In genomic region chr4:89509708-89510269, GRCh38 we compare ENCODE assay signal across 8 cellular contexts.
DNase-seq lines count a peak whose midpoint lies in the region; ATAC-seq, FAIRE-seq and TF ChIP-seq lines count a peak whose summit lies in the region.

No MANE protein-coding gene starts in this region.

- TF ChIP-seq POLR2A in prostate gland (IDR thresholded peaks at IDR 0.05), result no peak
- no peak for TF ChIP-seq POLR2A in HepG2 (IDR thresholded peaks at IDR 0.05; ENCODE audit: insufficient read depth in 1 of 2, low read depth in 2 of 2, low read length in 2 of 2)

- peaks cover 9% of the 10 kb centered on the region for H3K27me3 Mint-ChIP-seq in activated naive CD8-positive, alpha-beta T cell treated with anti-CD3 and anti-CD28 coated beads, Interleukin-2, amount 50 U/mL, for 24 hours

- peaks cover 2% of the 10 kb centered on the region for H3K36me3 Mint-ChIP-seq in activated naive CD8-positive, alpha-beta T cell treated with anti-CD3 and anti-CD28 coated beads, Interleukin-2, amount 50 U/mL, for 24 hours (ENCODE audit: low read depth)

- H3K27ac Mint-ChIP-seq in activated naive CD8-positive, alpha-beta T cell treated with anti-CD3 and anti-CD28 coated beads, Interleukin-2, amount 50 U/mL, for 24 hours, result no peak overlapping the region

- no peak overlapping the region for H3K27ac ChIP-seq in prostate gland
- no peak overlapping the region for H3K27ac ChIP-seq in HepG2 (ENCODE audit: extremely low read length, insufficient read depth, low read length)

- H3K9me3 ChIP-seq in prostate gland (no peaks in the 10 kb centered on the region), HepG2 (ENCODE audit: low read length) (no peaks in the 10 kb centered on the region)

- TF ChIP-seq EP300 in HepG2 (IDR thresholded peaks at IDR 0.05; ENCODE audit: low read depth in 2 of 2, low read length in 2 of 2), result no peak
- TF ChIP-seq EP300 in HepG2 (CRISPR knock-in tag; IDR thresholded peaks at IDR 0.05; ENCODE audit: borderline replicate concordance), result no peak

- H4K20me1 ChIP-seq in HepG2 (ENCODE audit: insufficient read depth, low read length), result no peaks in the 10 kb centered on the region

- in situ Hi-C loops in HepG2 (cut with HindIII; ENCODE audit: extremely low pct_ligation_motif_present, low pct_unique_long_range_greater_than_20kb), result no loop called here

- WGBS in prostate gland, result 77% methylated on average over 4 of the region's 4 CpGs
- WGBS in HepG2 (ENCODE audit: low lambda C conversion rate), result 13% methylated on average over 4 of the region's 4 CpGs

- H3K36me3 ChIP-seq in BJ (ENCODE audit: control insufficient read depth, insufficient read depth, low read length) (no peaks in the 10 kb centered on the region), prostate gland (no peaks in the 10 kb centered on the region), HepG2 (replicated peaks in 1 of 2; ENCODE audit: control insufficient read depth in 1 of 2, insufficient read depth in 2 of 2, low read length in 2 of 2) (no peaks in the 10 kb centered on the region)

- H3K4me1 ChIP-seq in prostate gland (replicated peaks), result no peaks in the 10 kb centered on the region
- H3K4me1 ChIP-seq in HepG2 (ENCODE audit: insufficient read depth, low read length), result no peaks in the 10 kb centered on the region

- peak; percentile 99 for ATAC-seq in GM19035 (IDR thresholded peaks at IDR 0.05; ENCODE audit: unreplicated experiment)
- ATAC-seq in HG03064 (IDR thresholded peaks at IDR 0.05; ENCODE audit: low read depth, unreplicated experiment), result peak; percentile 98
- ATAC-seq in activated naive CD8-positive, alpha-beta T cell treated with anti-CD3 and anti-CD28 coated beads, Interleukin-2, amount 50 U/mL, for 24 hours, result peak; percentile 96
- ATAC-seq in HepG2, result no peak

- CTCF ChIA-PET in BJ (lab: Yijun Ruan, JAX), result interaction anchor here (0.8 to 0.9 kb wide), 2 partner anchors 16 to 22 kb away, joined by 3 read pairs; no protein-coding TSS in a partner anchor
- CTCF ChIA-PET in HepG2 (lab: Yijun Ruan, JAX; ENCODE audit: low intra/inter-chr PET ratio, low total read pairs), result no interaction called here

- H3K27me3 ChIP-seq in BJ (ENCODE audit: control insufficient read depth, insufficient read depth, low read length) (no peaks in the 10 kb centered on the region), prostate gland (replicated peaks; ENCODE audit: insufficient read depth) (no peaks in the 10 kb centered on the region), HepG2 (ENCODE audit: control insufficient read depth in 1 of 2, insufficient read depth in 2 of 2, low read length in 2 of 2) (no peaks in the 10 kb centered on the region)

- H3K4me3 ChIP-seq in BJ (ENCODE audit: low read depth, low read length) (no peak overlapping the region), prostate gland (no peak overlapping the region), HepG2 (replicated peaks in 1 of 3; ENCODE audit: insufficient read depth in 1 of 3, low read depth in 2 of 3, low read length in 3 of 3) (no peak overlapping the region)

- H3K4me1 Mint-ChIP-seq in activated naive CD8-positive, alpha-beta T cell treated with anti-CD3 and anti-CD28 coated beads, Interleukin-2, amount 50 U/mL, for 24 hours, result peaks cover 13% of the 10 kb centered on the region

- no peak overlapping the region for H2AFZ ChIP-seq in HepG2 (ENCODE audit: low read length)

- no peak for FAIRE-seq in HepG2 (lab: Jason Lieb, UNC)

- BruUV-seq in HepG2 (replicated peaks; lab: Mats Ljungman, UMichigan), result no TSS peak

- no peak for TF ChIP-seq CTCF in BJ (IDR thresholded peaks at IDR 0.05; ENCODE audit: insufficient read depth, low read depth, low read length)
- TF ChIP-seq CTCF in prostate gland (IDR thresholded peaks at IDR 0.05), result no peak
- TF ChIP-seq CTCF in HepG2 (CRISPR knock-in tag; IDR thresholded peaks at IDR 0.05), result no peak

- intact Hi-C loops in prostate gland (cut with DNase I), result no loop called here
- intact Hi-C loops in head of caudate nucleus (cut with DNase I), result no loop called here
- intact Hi-C loops in HepG2 (cut with micrococcal nuclease; ENCODE audit: unreplicated experiment), result no loop called here

- TF ChIP-seq RAD21 in HepG2 (CRISPR knock-in tag; IDR thresholded peaks at IDR 0.05), result no peak

- H3K4me2 ChIP-seq in HepG2 (ENCODE audit: low read depth, low read length), result no peak overlapping the region

- no peaks in the 10 kb centered on the region for H3K79me2 ChIP-seq in HepG2 (ENCODE audit: insufficient read depth, low read length)

- H3K9me3 Mint-ChIP-seq in activated naive CD8-positive, alpha-beta T cell treated with anti-CD3 and anti-CD28 coated beads, Interleukin-2, amount 50 U/mL, for 24 hours, result peaks cover 4% of the 10 kb centered on the region

- H3K4me3 Mint-ChIP-seq in activated naive CD8-positive, alpha-beta T cell treated with anti-CD3 and anti-CD28 coated beads, Interleukin-2, amount 50 U/mL, for 24 hours, result no peak overlapping the region

- POLR2A ChIA-PET in BJ (lab: Charles Lee), result no interaction called here
- POLR2A ChIA-PET in HepG2 (lab: Yijun Ruan, JAX), result no interaction called here

- no peak overlapping the region for H3K9ac ChIP-seq in HepG2 (ENCODE audit: insufficient read depth, low read depth, low read length)

- peak; percentile 74 for DNase-seq in BJ (ENCODE audit: low read depth)
- peak; percentile 4 for DNase-seq in activated naive CD8-positive, alpha-beta T cell treated with anti-CD3 and anti-CD28 coated beads, Interleukin-2, amount 50 U/mL, for 24 hours
- no peak for DNase-seq in ecto neural progenitor cell (ENCODE audit: low spot score)
- no peak for DNase-seq in prostate gland (ENCODE audit: low spot score)
- DNase-seq in head of caudate nucleus, result no peak
- no peak for DNase-seq in HepG2 (ENCODE audit: low spot score)

TF ChIP-seq in HepG2, 621 proteins besides CTCF, POLR2A, EP300 and RAD21:
- TF ChIP-seq NAIF1 (CRISPR knock-in tag; IDR thresholded peaks at IDR 0.05; ENCODE audit: borderline replicate concordance) (no peak), ZSCAN9 (CRISPR knock-in tag; IDR thresholded peaks at IDR 0.05; ENCODE audit: borderline replicate concordance) (no peak), KMT2B (CRISPR knock-in tag; IDR thresholded peaks at IDR 0.05) (no peak), RFX1 (IDR thresholded peaks at IDR 0.05) (no peak), NCOA1 (CRISPR knock-in tag; IDR thresholded peaks at IDR 0.05) (no peak), ISX (CRISPR knock-in tag; conservative IDR thresholded peaks at IDR 0.05) (no peak)
- TF ChIP-seq, protein P1, sequence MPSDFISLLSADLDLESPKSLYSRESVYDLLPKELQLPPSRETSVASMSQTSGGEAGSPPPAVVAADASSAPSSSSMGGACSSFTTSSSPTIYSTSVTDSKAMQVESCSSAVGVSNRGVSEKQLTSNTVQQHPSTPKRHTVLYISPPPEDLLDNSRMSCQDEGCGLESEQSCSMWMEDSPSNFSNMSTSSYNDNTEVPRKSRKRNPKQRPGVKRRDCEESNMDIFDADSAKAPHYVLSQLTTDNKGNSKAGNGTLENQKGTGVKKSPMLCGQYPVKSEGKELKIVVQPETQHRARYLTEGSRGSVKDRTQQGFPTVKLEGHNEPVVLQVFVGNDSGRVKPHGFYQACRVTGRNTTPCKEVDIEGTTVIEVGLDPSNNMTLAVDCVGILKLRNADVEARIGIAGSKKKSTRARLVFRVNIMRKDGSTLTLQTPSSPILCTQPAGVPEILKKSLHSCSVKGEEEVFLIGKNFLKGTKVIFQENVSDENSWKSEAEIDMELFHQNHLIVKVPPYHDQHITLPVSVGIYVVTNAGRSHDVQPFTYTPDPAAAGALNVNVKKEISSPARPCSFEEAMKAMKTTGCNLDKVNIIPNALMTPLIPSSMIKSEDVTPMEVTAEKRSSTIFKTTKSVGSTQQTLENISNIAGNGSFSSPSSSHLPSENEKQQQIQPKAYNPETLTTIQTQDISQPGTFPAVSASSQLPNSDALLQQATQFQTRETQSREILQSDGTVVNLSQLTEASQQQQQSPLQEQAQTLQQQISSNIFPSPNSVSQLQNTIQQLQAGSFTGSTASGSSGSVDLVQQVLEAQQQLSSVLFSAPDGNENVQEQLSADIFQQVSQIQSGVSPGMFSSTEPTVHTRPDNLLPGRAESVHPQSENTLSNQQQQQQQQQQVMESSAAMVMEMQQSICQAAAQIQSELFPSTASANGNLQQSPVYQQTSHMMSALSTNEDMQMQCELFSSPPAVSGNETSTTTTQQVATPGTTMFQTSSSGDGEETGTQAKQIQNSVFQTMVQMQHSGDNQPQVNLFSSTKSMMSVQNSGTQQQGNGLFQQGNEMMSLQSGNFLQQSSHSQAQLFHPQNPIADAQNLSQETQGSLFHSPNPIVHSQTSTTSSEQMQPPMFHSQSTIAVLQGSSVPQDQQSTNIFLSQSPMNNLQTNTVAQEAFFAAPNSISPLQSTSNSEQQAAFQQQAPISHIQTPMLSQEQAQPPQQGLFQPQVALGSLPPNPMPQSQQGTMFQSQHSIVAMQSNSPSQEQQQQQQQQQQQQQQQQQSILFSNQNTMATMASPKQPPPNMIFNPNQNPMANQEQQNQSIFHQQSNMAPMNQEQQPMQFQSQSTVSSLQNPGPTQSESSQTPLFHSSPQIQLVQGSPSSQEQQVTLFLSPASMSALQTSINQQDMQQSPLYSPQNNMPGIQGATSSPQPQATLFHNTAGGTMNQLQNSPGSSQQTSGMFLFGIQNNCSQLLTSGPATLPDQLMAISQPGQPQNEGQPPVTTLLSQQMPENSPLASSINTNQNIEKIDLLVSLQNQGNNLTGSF (CRISPR knock-in tag; IDR thresholded peaks at IDR 0.05), result no peak

Comparison
In these comparisons a context has a peak if more than half of its experiments do, and no peak if none do; other contexts are left out.
1. DNase-seq: peak in BJ (single experiment) and activated naive CD8-positive, alpha-beta T cell treated with anti-CD3 and anti-CD28 coated beads, Interleukin-2, amount 50 U/mL, for 24 hours (single experiment); none in ecto neural progenitor cell (single experiment), prostate gland (single experiment), head of caudate nucleus (0 of 42) and HepG2 (single experiment).